ENCODE assay signal across 12 cellular contexts in genomic region chr11:126480015-126480409, GRCh38.
DNase-seq lines count a peak whose midpoint lies in the region; ATAC-seq and TF ChIP-seq lines count a peak whose summit lies in the region.
"Had no signal": no experiment of that assay in that cellular context is flagged by ENCODE, and none has a peak within 500 bp of the region (broad histone marks: within the 10 kb centered on the region; RNA-seq: fewer than 3 reads in every experiment).

No MANE protein-coding gene starts in this region.

- H3F3A ChIP-seq in PC-3 (ENCODE audit: low read length, unreplicated experiment) (no peaks in the 10 kb centered on the region), smooth muscle cell (ENCODE audit: low read depth) (no peaks in the 10 kb centered on the region)

- no peak overlapping the region for H3K27ac ChIP-seq in PC-3 (ENCODE audit: low read length)
- no peak overlapping the region for H3K27ac ChIP-seq in iPS-20b (ENCODE audit: low read length)
- H3K27ac ChIP-seq in smooth muscle cell (ENCODE audit: low read depth), result peak overlapping the region; percentile 45

- H2AFZ ChIP-seq in PC-3 (ENCODE audit: low read length) (peak overlapping the region; percentile 95), smooth muscle cell (ENCODE audit: low read depth) (no peak overlapping the region)

- peaks cover 13% of the 10 kb centered on the region for H3K9me3 Mint-ChIP-seq in HFFc6

- peaks cover 36% of the 10 kb centered on the region for H3K4me1 Mint-ChIP-seq in HFFc6 (ENCODE audit: low read depth)

- H3K9ac ChIP-seq in PC-3 (ENCODE audit: low read length) (peak overlapping the region; percentile 42; the same call in 1 of the 2 replicates), iPS-20b (ENCODE audit: low read depth, low read length) (peak overlapping the region; percentile 76; the same call in 1 of the 2 replicates), smooth muscle cell (ENCODE audit: low read depth) (no peak overlapping the region)

- H3K4me1 ChIP-seq in PC-3 (ENCODE audit: insufficient read depth, low read length) (peaks cover 15% of the 10 kb centered on the region), iPS-20b (ENCODE audit: insufficient read depth, low read length) (peaks cover 4% of the 10 kb centered on the region; the same call in 1 of the 2 replicates), smooth muscle cell (ENCODE audit: low read depth) (peaks cover 12% of the 10 kb centered on the region)

- H3K4me2 ChIP-seq in PC-3 (ENCODE audit: low read length), result no peak overlapping the region
- peak overlapping the region; percentile 80 for H3K4me2 ChIP-seq in smooth muscle cell

- POLR2A ChIA-PET in PC-3 (lab: Charles Lee; ENCODE audit: unreplicated experiment), result interaction anchor here (0.6 kb wide), 1 partner anchor 120 kb away, joined by 3 read pairs; no protein-coding TSS in a partner anchor

- CTCF ChIA-PET in PC-3 (lab: Charles Lee), result interaction anchor here (0.6 to 1.6 kb wide), 9 partner anchors 13 to 590 kb away, joined by 3 to 25 read pairs (median 7); no protein-coding TSS in a partner anchor

- peaks cover 1% of the 10 kb centered on the region for H3K27me3 Mint-ChIP-seq in HFFc6 (ENCODE audit: insufficient read depth)

- H3K9me2 ChIP-seq in PC-3 (replicated peaks; ENCODE audit: low read length), result no peaks in the 10 kb centered on the region

- peak overlapping the region; percentile 12; the same call in 1 of the 2 replicates for H3K27ac Mint-ChIP-seq in HFFc6

- TF ChIP-seq CTCF in HFFc6 (IDR thresholded peaks at IDR 0.05), result no peak
- TF ChIP-seq CTCF in PC-3 (conservative IDR thresholded peaks at IDR 0.05; ENCODE audit: low read depth, low read length), result no peak
- no peak for TF ChIP-seq CTCF in smooth muscle cell (IDR thresholded peaks at IDR 0.05; ENCODE audit: borderline replicate concordance, insufficient read depth, poor library complexity, severe bottlenecking)

- H3K4me3 Mint-ChIP-seq in HFFc6, result no peak overlapping the region

- H3K9me3 ChIP-seq in PC-3 (ENCODE audit: low read length) (no peaks in the 10 kb centered on the region), iPS-20b (ENCODE audit: insufficient read depth, low read depth, low read length) (no peaks in the 10 kb centered on the region), smooth muscle cell (replicated peaks; ENCODE audit: low read depth) (no peaks in the 10 kb centered on the region)
- H3K9me3 ChIP-seq: colonic mucosa, gastrocnemius medialis, neutrophil, tibial artery had no signal

- 53% methylated on average over 3 of the region's 3 CpGs for WGBS in smooth muscle cell (ENCODE audit: low lambda C conversion rate)

- DNase-seq in HFFc6 (no peak), PC-3 (no peak), smooth muscle cell (lab: John Stamatoyannopoulos, UW; ENCODE audit: unreplicated experiment) (no peak), hypothalamus (lab: John Stamatoyannopoulos, UW) (no peak), islet precursor cell (no peak), epidermal melanocyte (ENCODE audit: insufficient read length, low spot score) (no peak)

- BruUV-seq in PC-3 (replicated peaks; lab: Mats Ljungman, UMichigan), result no TSS peak

- no peak overlapping the region for H3K4me3 ChIP-seq in PC-3 (ENCODE audit: low read length)
- H3K4me3 ChIP-seq in iPS-20b (ENCODE audit: low read length), result no peak overlapping the region
- H3K4me3 ChIP-seq in smooth muscle cell, result no peak overlapping the region
- H3K4me3 ChIP-seq: colonic mucosa, lung had no signal

- H4K20me1 ChIP-seq in PC-3 (ENCODE audit: low read length) (no peaks in the 10 kb centered on the region), smooth muscle cell (ENCODE audit: low read depth) (no peaks in the 10 kb centered on the region)

- intact Hi-C loops in PC-3 (cut with micrococcal nuclease), result loop anchor here (1.0 to 10.0 kb wide), 5 partner anchors 39 to 265 kb away; partner anchors contain the start of genes DCPS, FAM118B and RPUSD4

- H3K36me3 Mint-ChIP-seq in HFFc6 (ENCODE audit: low read depth), result peaks cover 20% of the 10 kb centered on the region

- H3K27me3 ChIP-seq in PC-3 (ENCODE audit: low read length) (no peaks in the 10 kb centered on the region), iPS-20b (ENCODE audit: insufficient read depth, low read length) (no peaks in the 10 kb centered on the region), smooth muscle cell (ENCODE audit: low read depth) (no peaks in the 10 kb centered on the region)
- H3K27me3 ChIP-seq: colonic mucosa, gastrocnemius medialis, neutrophil had no signal

- no peaks in the 10 kb centered on the region for H3K79me2 ChIP-seq in PC-3 (ENCODE audit: low read length)
- H3K79me2 ChIP-seq in smooth muscle cell (ENCODE audit: low read depth), result no peaks in the 10 kb centered on the region

- no peak for ATAC-seq in PC-3

- H3K36me3 ChIP-seq in PC-3 (ENCODE audit: low read depth, low read length) (no peaks in the 10 kb centered on the region), iPS-20b (ENCODE audit: insufficient read depth, low read depth, low read length) (no peaks in the 10 kb centered on the region), smooth muscle cell (ENCODE audit: low read depth) (no peaks in the 10 kb centered on the region)
- H3K36me3 ChIP-seq: colonic mucosa, gastrocnemius medialis, neutrophil, tibial artery had no signal
